Comparison of ENCODE assay signal across 12 cellular contexts in the genomic region with DNA sequence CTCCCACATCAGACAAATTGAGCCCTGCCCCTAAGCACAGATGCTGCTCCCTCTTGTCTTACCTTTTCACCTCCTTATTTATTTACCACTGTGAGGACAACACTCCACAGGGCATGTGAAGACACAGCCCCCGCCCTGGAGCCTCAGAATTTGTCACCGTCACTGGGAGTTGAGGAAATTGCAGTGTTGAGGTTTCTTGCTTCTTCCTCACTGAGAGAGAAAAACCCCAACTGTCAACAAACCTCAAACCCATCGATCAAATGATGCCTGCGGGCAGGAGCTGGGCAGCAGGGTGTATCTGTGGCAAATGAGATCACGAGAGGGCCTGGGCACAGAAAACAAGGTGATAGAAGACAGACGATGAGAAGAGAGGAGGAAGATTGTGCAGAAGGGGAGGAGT. TPM values are rescaled to one million over a fixed set of nuclear protein-coding genes. Genes with fewer than 3 reads are reported as not detected.
DNase-seq lines count a peak whose midpoint lies in the region; TF ChIP-seq lines count a peak whose summit lies in the region.
"Had no signal": no experiment of that assay in that cellular context is flagged by ENCODE, and none has a peak within 500 bp of the region (broad histone marks: within the 10 kb centered on the region; RNA-seq: fewer than 3 reads in every experiment).

No MANE protein-coding gene starts in this region.

- no peak overlapping the region for H3K4me3 ChIP-seq in ascending aorta
- H3K4me3 ChIP-seq: cardiac muscle cell had no signal

- no peaks in the 10 kb centered on the region for H3K9me3 ChIP-seq in ascending aorta

- DNase-seq in DMS79 treated with DMSO at 0.1 percent for 48 hours (lab: John Stamatoyannopoulos, UW) = peak; percentile 37
- no peak for DNase-seq in DMS79 (lab: John Stamatoyannopoulos, UW)
- DNase-seq in OCI-M1 (lab: John Stamatoyannopoulos, UW) = peak; percentile 42
- no peak for DNase-seq in ascending aorta (ENCODE audit: low spot score in 2 of 2)
- DNase-seq in stimulated activated CD8-positive, alpha-beta memory T cell treated with anti-CD3 and anti-CD28 coated beads, Interleukin-15, amount 100 ng/mL, for 1 hour (ENCODE audit: low read depth) = peak; percentile 5
- DNase-seq in HFFc6 = no peak
- DNase-seq in D341Med (ENCODE audit: low spot score) = no peak
- DNase-seq in NCI-H748 (lab: John Stamatoyannopoulos, UW; ENCODE audit: unreplicated experiment) = no peak
- DNase-seq: SHP77 treated with DMSO at 0.1 percent for 48 hours; stimulated activated CD4-positive, alpha-beta T cell treated with anti-CD3 and anti-CD28 coated beads, Interleukin-12 subunit alpha, Interleukin-12 subunit beta, amount 100 ng/mL, for 4 hours had no signal

- H3K27ac ChIP-seq in ascending aorta = peak overlapping the region; percentile 15 to 31
- H3K27ac ChIP-seq: 22Rv1, cardiac muscle cell had no signal

- H3K27ac Mint-ChIP-seq in HFFc6 = no peak overlapping the region

- TF ChIP-seq CTCF in ascending aorta (IDR thresholded peaks at IDR 0.05) (no peak), HFFc6 (IDR thresholded peaks at IDR 0.05) (no peak)

- H3K9me3 Mint-ChIP-seq in HFFc6 = no peaks in the 10 kb centered on the region

- intact Hi-C loops in ascending aorta (cut with DNase I) = loop anchor here (5.0 kb wide), 4 partner anchors 34 to 314 kb away; a partner anchor contains a TSS

- H3K36me3 ChIP-seq in ascending aorta = no peaks in the 10 kb centered on the region
- H3K36me3 ChIP-seq: cardiac muscle cell had no signal

- H3K27me3 Mint-ChIP-seq in HFFc6 (ENCODE audit: insufficient read depth) = peaks cover 4% of the 10 kb centered on the region

- H3K36me3 Mint-ChIP-seq in HFFc6 (ENCODE audit: low read depth) = no peaks in the 10 kb centered on the region

- H3K4me3 Mint-ChIP-seq in HFFc6 = no peak overlapping the region

- H3K4me1 Mint-ChIP-seq in HFFc6 (ENCODE audit: low read depth) = no peaks in the 10 kb centered on the region

- H3K4me1 ChIP-seq in ascending aorta = peaks cover 0 to 5% of the 10 kb centered on the region in 2 donors

- no peaks in the 10 kb centered on the region for H3K27me3 ChIP-seq in ascending aorta
- H3K27me3 ChIP-seq: cardiac muscle cell had no signal

RNA-seq across cellular contexts. Expression of a gene that starts 30.5 kb away (rescaled TPM):
- total RNA-seq in ascending aorta = 134 TPM
- total RNA-seq in HFFc6 (2021; fragmentation: NEBNext Ultra II Directional; extraction: Animal tissue kit (Norgen Biotek cat#: 25700)) = 10 to 100 TPM in 3 of 6 experiments, 1 to 10 TPM in 3; 6.0 to 11.7 (median 9.2) TPM

Comparison
In these comparisons a context has a peak if more than half of its experiments do, and no peak if none do; other contexts are left out.
1. DNase-seq: peak in DMS79 treated with DMSO at 0.1 percent for 48 hours (single experiment), OCI-M1 (single experiment) and stimulated activated CD8-positive, alpha-beta memory T cell treated with anti-CD3 and anti-CD28 coated beads, Interleukin-15, amount 100 ng/mL, for 1 hour (single experiment); none in DMS79 (single experiment), ascending aorta (0 of 2), HFFc6 (single experiment), D341Med (single experiment) and NCI-H748 (single experiment).
2. RNA of a gene that starts 30.5 kb away (total RNA-seq): 134 TPM in ascending aorta (single experiment); 6.0 to 11.7 TPM in HFFc6; every median in the first group is over 10 times any median in the second.